1 cellular context compared by ENCODE assay signal in the genomic region with DNA sequence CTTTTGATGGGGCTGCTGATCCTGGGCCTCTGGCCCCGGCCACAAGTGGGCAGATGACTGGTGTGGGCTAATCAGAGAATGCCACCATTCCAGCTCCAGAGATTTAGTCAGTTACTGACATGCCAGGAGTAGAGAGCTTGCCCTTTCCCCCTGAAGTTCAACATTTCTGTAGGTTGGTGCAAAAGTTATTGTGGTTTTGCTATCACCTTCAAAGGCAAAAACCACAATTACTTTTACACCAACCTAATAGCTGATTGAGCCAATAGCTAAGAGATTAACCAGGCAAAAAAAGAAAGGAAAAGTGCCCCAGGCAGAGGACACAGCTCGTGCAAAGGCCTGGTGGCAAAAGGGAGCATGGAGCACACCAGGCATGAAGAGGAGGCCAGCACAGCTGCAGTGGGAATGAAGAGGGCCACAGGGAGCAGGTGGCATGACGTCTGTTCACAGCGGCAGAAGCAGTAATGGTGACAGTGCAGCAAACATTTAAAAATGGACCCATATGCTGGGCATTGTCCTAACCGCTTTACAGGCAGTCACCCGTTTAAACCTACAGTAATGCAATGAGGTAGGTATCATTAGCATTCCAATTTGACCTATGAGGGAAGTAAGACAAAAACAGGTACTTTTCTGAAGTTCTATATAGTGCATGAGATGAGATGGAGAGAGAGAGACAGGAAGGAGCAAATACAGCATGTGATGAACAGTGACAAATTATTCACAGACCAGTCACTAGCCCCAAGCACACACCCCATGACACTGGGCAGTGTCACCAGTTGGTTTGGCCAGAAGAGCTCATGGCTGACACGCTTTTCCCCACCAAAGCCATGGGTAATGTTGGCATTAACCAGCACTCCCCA.
TF ChIP-seq lines count a peak whose summit lies in the region.

No MANE protein-coding gene starts in this region.

TF ChIP-seq in WTC11, 78 proteins besides CTCF, POLR2A, EP300 and RAD21 (continued from another document):
- TF ChIP-seq ZNF138 (CRISPR knock-in tag; conservative IDR thresholded peaks at IDR 0.05) (no peak), JAZF1 (CRISPR knock-in tag; IDR thresholded peaks at IDR 0.05) (no peak), HMGA2 (CRISPR knock-in tag; IDR thresholded peaks at IDR 0.05) (no peak), FOXJ3 (CRISPR knock-in tag; IDR thresholded peaks at IDR 0.05; ENCODE audit: borderline replicate concordance) (no peak), RELA (CRISPR knock-in tag; IDR thresholded peaks at IDR 0.05; ENCODE audit: borderline replicate concordance) (no peak), GTF2I (CRISPR knock-in tag; conservative IDR thresholded peaks at IDR 0.05) (no peak), ETV6 (CRISPR knock-in tag; IDR thresholded peaks at IDR 0.05) (no peak)
- TF ChIP-seq, protein P1, sequence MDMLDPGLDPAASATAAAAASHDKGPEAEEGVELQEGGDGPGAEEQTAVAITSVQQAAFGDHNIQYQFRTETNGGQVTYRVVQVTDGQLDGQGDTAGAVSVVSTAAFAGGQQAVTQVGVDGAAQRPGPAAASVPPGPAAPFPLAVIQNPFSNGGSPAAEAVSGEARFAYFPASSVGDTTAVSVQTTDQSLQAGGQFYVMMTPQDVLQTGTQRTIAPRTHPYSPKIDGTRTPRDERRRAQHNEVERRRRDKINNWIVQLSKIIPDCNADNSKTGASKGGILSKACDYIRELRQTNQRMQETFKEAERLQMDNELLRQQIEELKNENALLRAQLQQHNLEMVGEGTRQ (CRISPR knock-in tag; IDR thresholded peaks at IDR 0.05), result no peak
- TF ChIP-seq, protein P2, sequence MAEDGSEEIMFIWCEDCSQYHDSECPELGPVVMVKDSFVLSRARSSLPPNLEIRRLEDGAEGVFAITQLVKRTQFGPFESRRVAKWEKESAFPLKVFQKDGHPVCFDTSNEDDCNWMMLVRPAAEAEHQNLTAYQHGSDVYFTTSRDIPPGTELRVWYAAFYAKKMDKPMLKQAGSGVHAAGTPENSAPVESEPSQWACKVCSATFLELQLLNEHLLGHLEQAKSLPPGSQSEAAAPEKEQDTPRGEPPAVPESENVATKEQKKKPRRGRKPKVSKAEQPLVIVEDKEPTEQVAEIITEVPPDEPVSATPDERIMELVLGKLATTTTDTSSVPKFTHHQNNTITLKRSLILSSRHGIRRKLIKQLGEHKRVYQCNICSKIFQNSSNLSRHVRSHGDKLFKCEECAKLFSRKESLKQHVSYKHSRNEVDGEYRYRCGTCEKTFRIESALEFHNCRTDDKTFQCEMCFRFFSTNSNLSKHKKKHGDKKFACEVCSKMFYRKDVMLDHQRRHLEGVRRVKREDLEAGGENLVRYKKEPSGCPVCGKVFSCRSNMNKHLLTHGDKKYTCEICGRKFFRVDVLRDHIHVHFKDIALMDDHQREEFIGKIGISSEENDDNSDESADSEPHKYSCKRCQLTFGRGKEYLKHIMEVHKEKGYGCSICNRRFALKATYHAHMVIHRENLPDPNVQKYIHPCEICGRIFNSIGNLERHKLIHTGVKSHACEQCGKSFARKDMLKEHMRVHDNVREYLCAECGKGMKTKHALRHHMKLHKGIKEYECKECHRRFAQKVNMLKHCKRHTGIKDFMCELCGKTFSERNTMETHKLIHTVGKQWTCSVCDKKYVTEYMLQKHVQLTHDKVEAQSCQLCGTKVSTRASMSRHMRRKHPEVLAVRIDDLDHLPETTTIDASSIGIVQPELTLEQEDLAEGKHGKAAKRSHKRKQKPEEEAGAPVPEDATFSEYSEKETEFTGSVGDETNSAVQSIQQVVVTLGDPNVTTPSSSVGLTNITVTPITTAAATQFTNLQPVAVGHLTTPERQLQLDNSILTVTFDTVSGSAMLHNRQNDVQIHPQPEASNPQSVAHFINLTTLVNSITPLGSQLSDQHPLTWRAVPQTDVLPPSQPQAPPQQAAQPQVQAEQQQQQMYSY (CRISPR knock-in tag; IDR thresholded peaks at IDR 0.05), result no peak
- TF ChIP-seq, protein P3, sequence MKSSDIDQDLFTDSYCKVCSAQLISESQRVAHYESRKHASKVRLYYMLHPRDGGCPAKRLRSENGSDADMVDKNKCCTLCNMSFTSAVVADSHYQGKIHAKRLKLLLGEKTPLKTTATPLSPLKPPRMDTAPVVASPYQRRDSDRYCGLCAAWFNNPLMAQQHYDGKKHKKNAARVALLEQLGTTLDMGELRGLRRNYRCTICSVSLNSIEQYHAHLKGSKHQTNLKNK (CRISPR knock-in tag; IDR thresholded peaks at IDR 0.05), result no peak
- TF ChIP-seq, protein P4, sequence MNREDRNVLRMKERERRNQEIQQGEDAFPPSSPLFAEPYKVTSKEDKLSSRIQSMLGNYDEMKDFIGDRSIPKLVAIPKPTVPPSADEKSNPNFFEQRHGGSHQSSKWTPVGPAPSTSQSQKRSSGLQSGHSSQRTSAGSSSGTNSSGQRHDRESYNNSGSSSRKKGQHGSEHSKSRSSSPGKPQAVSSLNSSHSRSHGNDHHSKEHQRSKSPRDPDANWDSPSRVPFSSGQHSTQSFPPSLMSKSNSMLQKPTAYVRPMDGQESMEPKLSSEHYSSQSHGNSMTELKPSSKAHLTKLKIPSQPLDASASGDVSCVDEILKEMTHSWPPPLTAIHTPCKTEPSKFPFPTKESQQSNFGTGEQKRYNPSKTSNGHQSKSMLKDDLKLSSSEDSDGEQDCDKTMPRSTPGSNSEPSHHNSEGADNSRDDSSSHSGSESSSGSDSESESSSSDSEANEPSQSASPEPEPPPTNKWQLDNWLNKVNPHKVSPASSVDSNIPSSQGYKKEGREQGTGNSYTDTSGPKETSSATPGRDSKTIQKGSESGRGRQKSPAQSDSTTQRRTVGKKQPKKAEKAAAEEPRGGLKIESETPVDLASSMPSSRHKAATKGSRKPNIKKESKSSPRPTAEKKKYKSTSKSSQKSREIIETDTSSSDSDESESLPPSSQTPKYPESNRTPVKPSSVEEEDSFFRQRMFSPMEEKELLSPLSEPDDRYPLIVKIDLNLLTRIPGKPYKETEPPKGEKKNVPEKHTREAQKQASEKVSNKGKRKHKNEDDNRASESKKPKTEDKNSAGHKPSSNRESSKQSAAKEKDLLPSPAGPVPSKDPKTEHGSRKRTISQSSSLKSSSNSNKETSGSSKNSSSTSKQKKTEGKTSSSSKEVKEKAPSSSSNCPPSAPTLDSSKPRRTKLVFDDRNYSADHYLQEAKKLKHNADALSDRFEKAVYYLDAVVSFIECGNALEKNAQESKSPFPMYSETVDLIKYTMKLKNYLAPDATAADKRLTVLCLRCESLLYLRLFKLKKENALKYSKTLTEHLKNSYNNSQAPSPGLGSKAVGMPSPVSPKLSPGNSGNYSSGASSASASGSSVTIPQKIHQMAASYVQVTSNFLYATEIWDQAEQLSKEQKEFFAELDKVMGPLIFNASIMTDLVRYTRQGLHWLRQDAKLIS (CRISPR knock-in tag; IDR thresholded peaks at IDR 0.05; ENCODE audit: borderline replicate concordance), result no peak
- TF ChIP-seq, protein P5, sequence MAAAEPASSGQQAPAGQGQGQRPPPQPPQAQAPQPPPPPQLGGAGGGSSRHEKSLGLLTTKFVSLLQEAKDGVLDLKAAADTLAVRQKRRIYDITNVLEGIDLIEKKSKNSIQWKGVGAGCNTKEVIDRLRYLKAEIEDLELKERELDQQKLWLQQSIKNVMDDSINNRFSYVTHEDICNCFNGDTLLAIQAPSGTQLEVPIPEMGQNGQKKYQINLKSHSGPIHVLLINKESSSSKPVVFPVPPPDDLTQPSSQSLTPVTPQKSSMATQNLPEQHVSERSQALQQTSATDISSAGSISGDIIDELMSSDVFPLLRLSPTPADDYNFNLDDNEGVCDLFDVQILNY (CRISPR knock-in tag; IDR thresholded peaks at IDR 0.05), result no peak
